Comparison of ENCODE assay signal across 11 cellular contexts in genomic region chr6:29827579-29828470, GRCh38. TPM values are rescaled to one million over a fixed set of nuclear protein-coding genes. Genes with fewer than 3 reads are reported as not detected.
DNase-seq lines count a peak whose midpoint lies in the region; ATAC-seq and TF ChIP-seq lines count a peak whose summit lies in the region.
"Had no signal": no experiment of that assay in that cellular context is flagged by ENCODE, and none has a peak within 500 bp of the region (broad histone marks: within the 10 kb centered on the region; RNA-seq: fewer than 3 reads in every experiment).

Gene HLA-G, plus strand, starts transcription at chr6:29827825. Its CDS starts 20 bp downstream, at chr6:29827845.

- DNase-seq in activated CD4-positive, alpha-beta T cell treated with anti-CD3 and anti-CD28 coated beads, Interleukin-2, amount 10 ng/mL, durations not matched to agents 24 days and 14 days: no peak
- no peak for DNase-seq in activated CD4-positive, alpha-beta T cell treated with anti-CD3 and anti-CD28 coated beads, Interleukin-2, amount 50 U/mL, for 1 hour
- no peak for DNase-seq in coronary artery (ENCODE audit: low spot score)
- DNase-seq in lung (ENCODE audit: low spot score): no peak
- DNase-seq in NOMO-1 treated with dmso at 0.1 percent for 144 hours (lab: John Stamatoyannopoulos, UW; ENCODE audit: unreplicated experiment): no peak

- no peak within 1 kb of the TSS for H3K27ac ChIP-seq in coronary artery
- no peak within 1 kb of the TSS for H3K27ac ChIP-seq in lung (ENCODE audit: low read depth in 1 of 2, low read length in 1 of 2)
- H3K27ac ChIP-seq in subcutaneous abdominal adipose tissue (ENCODE audit: low read depth, low read length): no peak within 1 kb of the TSS
- H3K27ac ChIP-seq: neutrophil had no signal

- intact Hi-C loops in activated CD4-positive, alpha-beta T cell treated with anti-CD3 and anti-CD28 coated beads, Interleukin-2, amount 10 ng/mL, durations not matched to agents 24 days and 14 days (cut with micrococcal nuclease): no loop called here

- H3K36me3 ChIP-seq in lung (ENCODE audit: control insufficient read depth in 2 of 2, insufficient read depth in 2 of 2, low read length in 2 of 2): no peaks in the 10 kb centered on the region
- no peaks in the 10 kb centered on the region for H3K36me3 ChIP-seq in subcutaneous abdominal adipose tissue (ENCODE audit: control insufficient read depth in 5 of 5, insufficient read depth in 5 of 5, low read length in 5 of 5)
- H3K36me3 ChIP-seq: neutrophil had no signal

- no peaks in the 10 kb centered on the region for H3K4me1 ChIP-seq in lung (ENCODE audit: control insufficient read depth in 2 of 2, insufficient read depth in 2 of 2, low read length in 2 of 2)
- H3K4me1 ChIP-seq in subcutaneous abdominal adipose tissue (ENCODE audit: control insufficient read depth in 5 of 5, insufficient read depth in 5 of 5, low read length in 5 of 5): peaks cover 0 to 14% (median 8%) of the 10 kb centered on the region in 5 donors

- peaks cover 77% of the 10 kb centered on the region for H3K27me3 Mint-ChIP-seq in activated CD4-positive, alpha-beta T cell treated with anti-CD3 and anti-CD28 coated beads, Interleukin-2, amount 10 ng/mL, durations not matched to agents 24 days and 14 days

- TF ChIP-seq CTCF in coronary artery (IDR thresholded peaks at IDR 0.05): no peak
- TF ChIP-seq CTCF in lung (IDR thresholded peaks at IDR 0.05; ENCODE audit: control extremely low read depth, extremely low read depth): no peak

- peaks cover 10% of the 10 kb centered on the region for H3K4me1 Mint-ChIP-seq in activated CD4-positive, alpha-beta T cell treated with anti-CD3 and anti-CD28 coated beads, Interleukin-2, amount 10 ng/mL, durations not matched to agents 24 days and 14 days

- H3K4me3 ChIP-seq in coronary artery (peak within 1 kb of the TSS; percentile 60), lung (peak within 1 kb of the TSS; percentile 36), subcutaneous abdominal adipose tissue (ENCODE audit: low read depth in 1 of 5, low read length in 5 of 5) (peak within 1 kb of the TSS in 4 of 5 donors; percentile 6 to 48 (median 23))

- H3K9ac ChIP-seq in subcutaneous abdominal adipose tissue (ENCODE audit: low read length in 5 of 5): no peak within 1 kb of the TSS

- no peak within 1 kb of the TSS for H3K27ac Mint-ChIP-seq in activated CD4-positive, alpha-beta T cell treated with anti-CD3 and anti-CD28 coated beads, Interleukin-2, amount 10 ng/mL, durations not matched to agents 24 days and 14 days

- no peaks in the 10 kb centered on the region for H3K9me3 ChIP-seq in lung (ENCODE audit: control insufficient read depth in 2 of 2, insufficient read depth in 1 of 2, low read length in 1 of 2)
- no peaks in the 10 kb centered on the region for H3K9me3 ChIP-seq in subcutaneous abdominal adipose tissue (ENCODE audit: control insufficient read depth in 5 of 5, low read length in 5 of 5)
- H3K9me3 ChIP-seq: neutrophil had no signal

- H3K36me3 Mint-ChIP-seq in activated CD4-positive, alpha-beta T cell treated with anti-CD3 and anti-CD28 coated beads, Interleukin-2, amount 10 ng/mL, durations not matched to agents 24 days and 14 days (ENCODE audit: low read depth): no peaks in the 10 kb centered on the region

- no peak for ATAC-seq in lung (ENCODE audit: insufficient read depth, low FRiP score)
- ATAC-seq in HG03025 (IDR thresholded peaks at IDR 0.05; ENCODE audit: low FRiP score, unreplicated experiment): no peak
- ATAC-seq in GM18873 (IDR thresholded peaks at IDR 0.05; ENCODE audit: low FRiP score, unreplicated experiment): no peak
- ATAC-seq: HCT116 had no signal

- H3K4me3 Mint-ChIP-seq in activated CD4-positive, alpha-beta T cell treated with anti-CD3 and anti-CD28 coated beads, Interleukin-2, amount 10 ng/mL, durations not matched to agents 24 days and 14 days: peak within 1 kb of the TSS; percentile 64

- peaks cover 4% of the 10 kb centered on the region for H3K9me3 Mint-ChIP-seq in activated CD4-positive, alpha-beta T cell treated with anti-CD3 and anti-CD28 coated beads, Interleukin-2, amount 10 ng/mL, durations not matched to agents 24 days and 14 days

- 7% methylated on average over 62 to 75 of the region's 75 CpGs for WGBS in lung, 2 donors

- peaks cover 3% of the 10 kb centered on the region for H3K27me3 ChIP-seq in lung (ENCODE audit: control insufficient read depth, insufficient read depth)
- peaks cover 11 to 49% (median 40%) of the 10 kb centered on the region in 5 donors for H3K27me3 ChIP-seq in subcutaneous abdominal adipose tissue (ENCODE audit: control insufficient read depth in 5 of 5, insufficient read depth in 4 of 5, low read length in 5 of 5)

RNA-seq across cellular contexts. Expression of gene HLA-G, which starts in this region (rescaled TPM):
- 0.85 and 1.2 TPM in 2 replicates for total RNA-seq in activated CD4-positive, alpha-beta T cell treated with anti-CD3 and anti-CD28 coated beads, Interleukin-2, amount 10 ng/mL, durations not matched to agents 24 days and 14 days
- total RNA-seq in lung: 1 to 10 TPM in 1 of 2 donors, under 1 TPM in 1; 0.23 to 4.9 TPM
- polyA plus RNA-seq in lung: 1 to 10 TPM; 3.7 to 8.9 TPM
- polyA plus RNA-seq: AG04450 had no signal
